Comparison of ENCODE assay signal across 22 cellular contexts in the genomic region with DNA sequence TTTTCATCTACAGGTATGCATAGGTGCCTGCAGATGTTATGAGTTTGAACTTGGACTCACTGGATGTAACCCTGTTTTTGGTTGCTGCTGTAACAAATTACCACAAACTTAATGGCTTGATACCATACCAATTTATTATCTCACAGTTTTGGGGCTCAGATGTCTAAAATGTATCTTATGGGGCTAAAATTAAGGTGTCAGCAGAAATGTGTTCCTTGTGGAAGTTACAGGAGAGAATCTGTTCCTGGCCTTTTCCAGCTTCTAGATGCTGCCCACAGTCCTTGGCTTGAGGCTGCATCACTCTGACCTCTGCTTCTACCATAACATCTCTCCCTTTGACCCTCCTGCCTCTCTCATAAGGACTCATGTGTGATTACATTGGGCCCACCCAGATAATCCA. TPM values are rescaled to one million over a fixed set of nuclear protein-coding genes. Genes with fewer than 3 reads are reported as not detected.
DNase-seq lines count a peak whose midpoint lies in the region; ATAC-seq, FAIRE-seq and TF ChIP-seq lines count a peak whose summit lies in the region.
"Had no signal": no experiment of that assay in that cellular context is flagged by ENCODE, and none has a peak within 500 bp of the region (broad histone marks: within the 10 kb centered on the region; RNA-seq: fewer than 3 reads in every experiment).

No MANE protein-coding gene starts in this region.

- H3K9ac ChIP-seq in IMR-90 (ENCODE audit: low read depth, low read length) (no peak overlapping the region), K562 (ENCODE audit: insufficient read depth in 1 of 2, low read depth in 2 of 2, low read length in 2 of 2) (no peak overlapping the region)
- H3K9ac ChIP-seq: BLaER1 treated with 17β-estradiol and CSF1 and Interleukin-3, amounts not matched to agents 10 nM and 100 nM had no signal

- H3K9me3 ChIP-seq in A549 (no peaks in the 10 kb centered on the region), IMR-90 (ENCODE audit: control insufficient read depth, insufficient read depth, low read length) (peaks cover 3% of the 10 kb centered on the region; the same call in 1 of the 2 replicates), K562 (replicated peaks; ENCODE audit: control insufficient read depth, insufficient read depth, low read depth, low read length) (no peaks in the 10 kb centered on the region)
- H3K9me3 ChIP-seq: BLaER1 treated with 17β-estradiol and CSF1 and Interleukin-3, amounts not matched to agents 10 nM and 100 nM; Caco-2 had no signal

- TF ChIP-seq POLR2A in A549 (IDR thresholded peaks at IDR 0.05; ENCODE audit: low read length) = no peak
- TF ChIP-seq POLR2A in IMR-90 (IDR thresholded peaks at IDR 0.05; ENCODE audit: low read depth, low read length) = no peak
- no peak for TF ChIP-seq POLR2A in K562 (conservative IDR thresholded peaks at IDR 0.05)

- H4K8ac ChIP-seq in IMR-90 (ENCODE audit: low read depth in 2 of 2, low read length in 2 of 2) = no peak overlapping the region

- H3K18ac ChIP-seq in IMR-90 (ENCODE audit: low read depth, low read length) = no peak overlapping the region

- no peak for FAIRE-seq in A549 (lab: Jason Lieb, UNC)
- no peak for FAIRE-seq in K562 (lab: Jason Lieb, UNC)
- FAIRE-seq: A204.1, D721Med, G401.6, GM12892, GM18507, GM19239 had no signal

- intact Hi-C loops in IMR-90 (cut with micrococcal nuclease) (no loop called here), K562 (cut with micrococcal nuclease) (no loop called here)

- DNase-seq in A549 (ENCODE audit: low read depth in 1 of 2, low spot score in 1 of 2) = no peak
- no peak for DNase-seq in IMR-90
- DNase-seq in K562 (ENCODE audit: extremely low read depth in 1 of 4, low spot score in 3 of 4) = no peak
- DNase-seq in coronary artery (ENCODE audit: low spot score) = no peak
- DNase-seq in kidney glomerular epithelial cell (lab: John Stamatoyannopoulos, UW) = no peak
- DNase-seq: 8988T; AML-193; Caco-2; Calu3; CD4-positive, alpha-beta T cell; CD8-positive, alpha-beta T cell; DMS79 treated with DMSO at 0.1 percent for 48 hours; GF-D8 had no signal

- H3K9me1 ChIP-seq in IMR-90 (ENCODE audit: insufficient read depth, low read length) = peaks cover 3% of the 10 kb centered on the region; the same call in 1 of the 2 replicates
- no peaks in the 10 kb centered on the region for H3K9me1 ChIP-seq in K562 (ENCODE audit: control insufficient read depth, insufficient read depth, low read length)

- no peak overlapping the region for H3K4me3 ChIP-seq in A549
- H3K4me3 ChIP-seq in IMR-90 (ENCODE audit: insufficient read depth, low read depth, low read length) = no peak overlapping the region
- no peak overlapping the region for H3K4me3 ChIP-seq in K562
- H3K4me3 ChIP-seq in coronary artery = no peak overlapping the region
- H3K4me3 ChIP-seq: BLaER1 treated with 17β-estradiol and CSF1 and Interleukin-3, amounts not matched to agents 10 nM and 100 nM had no signal

- ATAC-seq in A549 (no peak), IMR-90 (ENCODE audit: low read depth) (no peak), K562 (no peak), GM18868 (IDR thresholded peaks at IDR 0.05; ENCODE audit: unreplicated experiment) (no peak)
- ATAC-seq: CD8-positive, alpha-beta T cell had no signal

- no peak for TF ChIP-seq RAD21 in A549 (conservative IDR thresholded peaks at IDR 0.05 in 1 of 2, IDR thresholded peaks at IDR 0.05 in 1 of 2)
- TF ChIP-seq RAD21 in IMR-90 (IDR thresholded peaks at IDR 0.05; ENCODE audit: low read length) = no peak
- no peak for TF ChIP-seq RAD21 in K562 (CRISPR knock-in tag; conservative IDR thresholded peaks at IDR 0.05 in 1 of 2, IDR thresholded peaks at IDR 0.05 in 1 of 2)

- no peak overlapping the region for H3K56ac ChIP-seq in IMR-90 (ENCODE audit: extremely low read depth, insufficient read depth, low read length)

- TF ChIP-seq CTCF in A549 (IDR thresholded peaks at IDR 0.05) (no peak), IMR-90 (conservative IDR thresholded peaks at IDR 0.05; ENCODE audit: low read depth, low read length) (no peak), K562 (IDR thresholded peaks at IDR 0.05 in 2 of 3, conservative IDR thresholded peaks at IDR 0.05 in 1 of 3; ENCODE audit: insufficient read depth in 2 of 3, low read depth in 1 of 3, low read length in 3 of 3) (no peak), coronary artery (IDR thresholded peaks at IDR 0.05) (no peak)

- no peak overlapping the region for H3K4ac ChIP-seq in IMR-90 (ENCODE audit: low read depth, low read length)

- H2BK5ac ChIP-seq in IMR-90 (ENCODE audit: low read depth, low read length, poor library complexity, severe bottlenecking) = no peak overlapping the region

- H3K27ac ChIP-seq in A549 (no peak overlapping the region), IMR-90 (ENCODE audit: insufficient read depth, low read length) (no peak overlapping the region), K562 (ENCODE audit: extremely low read depth, low read depth, low read length) (no peak overlapping the region), coronary artery (no peak overlapping the region)
- H3K27ac ChIP-seq: BLaER1 treated with 17β-estradiol and CSF1 and Interleukin-3, amounts not matched to agents 10 nM and 100 nM; C4-2B had no signal

- no peak overlapping the region for H3K14ac ChIP-seq in IMR-90 (replicated peaks; ENCODE audit: low read depth, low read length)

- H2AK5ac ChIP-seq in IMR-90 (ENCODE audit: low read depth, low read length) = no peak overlapping the region

- H4K5ac ChIP-seq in IMR-90 (ENCODE audit: low read depth, low read length) = no peak overlapping the region

- TF ChIP-seq EP300 in A549 (IDR thresholded peaks at IDR 0.05) (no peak), K562 (IDR thresholded peaks at IDR 0.05; ENCODE audit: low read length) (no peak)

- H3K36me3 ChIP-seq in IMR-90 (ENCODE audit: control insufficient read depth, insufficient read depth, low read length) (no peaks in the 10 kb centered on the region), K562 (ENCODE audit: control insufficient read depth, insufficient read depth, low read length) (no peaks in the 10 kb centered on the region)

- H2BK20ac ChIP-seq in IMR-90 (ENCODE audit: low read depth, low read length) = no peak overlapping the region

- dilution Hi-C loops in IMR-90 (cut with HindIII; ENCODE audit: low sequenced_read_pairs, unreplicated experiment) = no loop called here

- H4K20me1 ChIP-seq in IMR-90 (ENCODE audit: insufficient read depth, low read length) (no peaks in the 10 kb centered on the region), K562 (replicated peaks; ENCODE audit: control insufficient read depth, insufficient read depth, low read length) (no peaks in the 10 kb centered on the region)
- H4K20me1 ChIP-seq: BLaER1 treated with 17β-estradiol and CSF1 and Interleukin-3, amounts not matched to agents 10 nM and 100 nM had no signal

- POLR2A ChIA-PET in A549 (lab: Yijun Ruan, JAX) (no interaction called here), IMR-90 (lab: Charles Lee; ENCODE audit: unreplicated experiment) (no interaction called here), K562 (lab: Yijun Ruan, JAX) (no interaction called here)

- H2BK120ac ChIP-seq in IMR-90 (ENCODE audit: low read depth, low read length) = no peak overlapping the region

- H3K27me3 ChIP-seq in IMR-90 (ENCODE audit: control insufficient read depth, insufficient read depth, low read length) (no peaks in the 10 kb centered on the region), K562 (ENCODE audit: control insufficient read depth in 2 of 2, insufficient read depth in 2 of 2, low read length in 2 of 2) (no peaks in the 10 kb centered on the region)
- H3K27me3 ChIP-seq: BLaER1 treated with 17β-estradiol and CSF1 and Interleukin-3, amounts not matched to agents 10 nM and 100 nM had no signal

- CTCF ChIA-PET in A549 (lab: Yijun Ruan, JAX) (interaction anchor here (0.6 to 1.1 kb wide), 2 partner anchors 86 to 190 kb away, joined by 3 to 4 read pairs; no protein-coding TSS in a partner anchor), IMR-90 (lab: Yijun Ruan, JAX) (no interaction called here), K562 (lab: Yijun Ruan, JAX; ENCODE audit: low intra/inter-chr PET ratio) (no interaction called here)

- H3K4me2 ChIP-seq in A549 (no peak overlapping the region), IMR-90 (ENCODE audit: low read depth, low read length) (no peak overlapping the region), K562 (ENCODE audit: insufficient read depth, low read length) (no peak overlapping the region)
- H3K4me2 ChIP-seq: BLaER1 treated with 17β-estradiol and CSF1 and Interleukin-3, amounts not matched to agents 10 nM and 100 nM had no signal

- no peaks in the 10 kb centered on the region for H3K79me1 ChIP-seq in IMR-90 (ENCODE audit: low read depth in 1 of 2, low read length in 2 of 2)

- no peak overlapping the region for H2AK9ac ChIP-seq in IMR-90 (replicated peaks; ENCODE audit: low read depth, low read length, poor library complexity)

- no peak overlapping the region for H2AFZ ChIP-seq in IMR-90 (replicated peaks; ENCODE audit: low read length, poor library complexity)
- no peak overlapping the region for H2AFZ ChIP-seq in K562 (ENCODE audit: low read depth, low read length)

- H2BK15ac ChIP-seq in IMR-90 (ENCODE audit: low read depth, low read length) = no peak overlapping the region

- H4K91ac ChIP-seq in IMR-90 (ENCODE audit: insufficient read depth, low read depth, low read length) = no peak overlapping the region

- H3K79me2 ChIP-seq in K562 (ENCODE audit: control insufficient read depth, insufficient read depth, low read length) = no peaks in the 10 kb centered on the region

- BruUV-seq in IMR-90 (replicated peaks; lab: Mats Ljungman, UMichigan) (no TSS peak), K562 (replicated peaks; lab: Mats Ljungman, UMichigan) (no TSS peak)

- in situ Hi-C loops in IMR-90 (cut with MboI; ENCODE audit: low sequenced_read_pairs) (no loop called here), K562 (cut with MboI) (no loop called here)

- no peak overlapping the region for H3K23ac ChIP-seq in IMR-90 (ENCODE audit: low read depth, low read length)

- H3K4me1 ChIP-seq in A549 (no peaks in the 10 kb centered on the region), IMR-90 (ENCODE audit: control insufficient read depth, insufficient read depth, low read length) (peaks cover 2% of the 10 kb centered on the region), K562 (replicated peaks in 1 of 2; ENCODE audit: control insufficient read depth in 2 of 2, insufficient read depth in 2 of 2, low read length in 2 of 2) (no peaks in the 10 kb centered on the region)

RNA-seq across cellular contexts. Expression of a gene that starts 47.6 kb away (rescaled TPM):
- polyA plus RNA-seq in A549 (2011; rRNA removed) (88.5 and 101 TPM in 2 replicates), A549 (2017; fragmentation: RNase III; extraction: RNeasy Plus Mini Kit Qiagen cat#74134 plus additional on column Dnase treatment) (83.1 to 91.4 TPM (median 90.4 TPM) in 3 replicates), IMR-90 (2012; rRNA removed) (23.9 and 31.2 TPM in 2 replicates), K562 (2011; rRNA removed) (37.6 and 73.7 TPM in 2 replicates), K562 (2014; fragmentation: Illumina TruSeq; extraction: Trizol) (26.7 and 30.9 TPM in 2 replicates), K562 (2014; fragmentation: Nextera tagmentation; extraction: Ambion mirVana) (10 to 100 TPM; 25.7 to 33.2 TPM), K562 (2014; rRNA removed) (58.9 and 70.2 TPM in 2 replicates)
- polyA plus RNA-seq in A549 (2012; cell fraction: cytosol; rRNA removed) = 78.9 and 89.8 TPM in 2 replicates
- polyA plus RNA-seq in A549 (2012; cell fraction: nucleus; rRNA removed) = 24.0 and 30.4 TPM in 2 replicates
- polyA minus RNA-seq in A549 (2011; rRNA and poly(A)+ RNA removed) = 17.0 and 19.9 TPM in 2 replicates
- total RNA-seq in IMR-90 (2012; rRNA removed) (9.0 and 16.7 TPM in 2 replicates), K562 (2014; rRNA removed) (58.0 and 59.3 TPM in 2 replicates), K562 (2014; rRNA removed; fragmentation: Illumina TruSeq; extraction: Trizol) (57.3 and 57.5 TPM in 2 replicates), K562 (2015; rRNA removed; fragmentation: Illumina TruSeq; extraction: Trizol) (53.2 and 55.1 TPM in 2 replicates), K562 (2021) (70.0 and 84.1 TPM in 2 replicates)
- 30.6 and 56.2 TPM in 2 replicates for polyA plus RNA-seq in IMR-90 (2012; cell fraction: cytosol; rRNA removed)
- polyA plus RNA-seq in IMR-90 (2012; cell fraction: nucleus; rRNA removed; ENCODE audit: low replicate concordance) = 8.1 and 15.7 TPM in 2 replicates
- 11.4 and 20.9 TPM in 2 replicates for total RNA-seq in K562 (2011; cell fraction: chromatin; rRNA removed; ENCODE audit: low replicate concordance)
- 8.0 and 10.5 TPM in 2 replicates for total RNA-seq in K562 (2011; cell fraction: nucleolus; rRNA removed)
- 19.5 and 32.4 TPM in 2 replicates for total RNA-seq in K562 (2011; cell fraction: nucleoplasm; rRNA removed)
- 15.2 and 19.0 TPM in 2 replicates for polyA plus RNA-seq in K562 (2011; cell fraction: cytosol; rRNA removed)
- 11.7 and 13.1 TPM in 2 replicates for polyA plus RNA-seq in K562 (2011; cell fraction: nucleus; rRNA removed)
- polyA plus RNA-seq in K562 (2012) = 37.9 and 80.1 TPM in 2 replicates
- polyA minus RNA-seq in K562 (2011; rRNA and poly(A)+ RNA removed) = 4.4 and 9.5 TPM in 2 replicates
- polyA minus RNA-seq in K562 (2011; cell fraction: cytosol; rRNA and poly(A)+ RNA removed) = 9.3 and 12.3 TPM in 2 replicates
- 9.0 and 15.3 TPM in 2 replicates for polyA minus RNA-seq in K562 (2011; cell fraction: nucleus; rRNA and poly(A)+ RNA removed)
